8 cellular contexts compared by ENCODE assay signal in genomic region chr1:26827205-26827604, GRCh38. TPM values are rescaled to one million over a fixed set of nuclear protein-coding genes. Genes with fewer than 3 reads are reported as not detected.
DNase-seq lines count a peak whose midpoint lies in the region; ATAC-seq and TF ChIP-seq lines count a peak whose summit lies in the region.

No MANE protein-coding gene starts in this region.

- intact Hi-C loops in activated B cell treated with CpG ODN at 0.5 μM for 24 hours (cut with micrococcal nuclease) (no loop called here), heart right ventricle (cut with DNase I) (no loop called here), gastrocnemius medialis (cut with DNase I; ENCODE audit: low total_unique reads) (loop anchor here (2.0 kb wide), 1 partner anchor 38 kb away; no protein-coding TSS in a partner anchor)

- H3K4me3 Mint-ChIP-seq in GM23338 (peak overlapping the region; percentile 82), activated B cell treated with CpG ODN at 0.5 μM for 24 hours (peak overlapping the region; percentile 86)

- H3K4me1 Mint-ChIP-seq in GM23338 (peaks cover 35% of the 10 kb centered on the region), activated B cell treated with CpG ODN at 0.5 μM for 24 hours (peaks cover 52% of the 10 kb centered on the region)

- H2AFZ ChIP-seq in GM23338 = no peak overlapping the region

- peaks cover 20% of the 10 kb centered on the region for H3K4me1 ChIP-seq in GM23338 (ENCODE audit: insufficient read depth)
- H3K4me1 ChIP-seq in heart right ventricle = peaks cover 12 to 50% (median 36%) of the 10 kb centered on the region in 9 donors
- H3K4me1 ChIP-seq in gastrocnemius medialis = peaks cover 20 to 26% of the 10 kb centered on the region in 2 donors

- in situ Hi-C loops in gastrocnemius medialis (cut with MboI; ENCODE audit: low sequenced_read_pairs in 4 of 4) = no loop called here

- H3K27me3 ChIP-seq in GM23338 (ENCODE audit: insufficient read depth) (peaks cover 3% of the 10 kb centered on the region; the same call in 1 of the 2 replicates), heart right ventricle (no peaks in the 10 kb centered on the region), gastrocnemius medialis (no peaks in the 10 kb centered on the region)

- H3K9me3 ChIP-seq in heart right ventricle (no peaks in the 10 kb centered on the region), gastrocnemius medialis (no peaks in the 10 kb centered on the region)

- POLR2A ChIA-PET in activated B cell treated with CpG ODN at 0.5 μM for 24 hours (lab: Charles Lee) = no interaction called here

- H3K9me3 Mint-ChIP-seq in GM23338 (peaks cover 3% of the 10 kb centered on the region; the same call in 2 of the 3 replicates), activated B cell treated with CpG ODN at 0.5 μM for 24 hours (no peaks in the 10 kb centered on the region)

- TF ChIP-seq CTCF in GM23338 (conservative IDR thresholded peaks at IDR 0.05; ENCODE audit: low read depth in 2 of 2) = no peak
- TF ChIP-seq CTCF in activated B cell treated with CpG ODN at 0.5 μM for 24 hours (IDR thresholded peaks at IDR 0.05) = no peak
- no peak for TF ChIP-seq CTCF in heart right ventricle (IDR thresholded peaks at IDR 0.05)
- TF ChIP-seq CTCF in gastrocnemius medialis (IDR thresholded peaks at IDR 0.05 in 4 of 5, conservative IDR thresholded peaks at IDR 0.05 in 1 of 5) = no peak

- no peak for DNase-seq in GM23338 (ENCODE audit: low spot score)
- no peak for DNase-seq in activated B cell treated with CpG ODN at 0.5 μM for 24 hours
- DNase-seq in heart right ventricle = no peak
- DNase-seq in gastrocnemius medialis = no peak
- no peak for DNase-seq in NCI-H1105 (lab: John Stamatoyannopoulos, UW)
- DNase-seq in cerebellum (ENCODE audit: low spot score) = no peak
- DNase-seq in activated CD4-positive, CD25-positive, alpha-beta regulatory T cell treated with anti-CD3 and anti-CD28 coated beads, Interleukin-2, amount 50 U/mL, for 72 hours = no peak

- H3K36me3 ChIP-seq in GM23338 (ENCODE audit: insufficient read depth) (no peaks in the 10 kb centered on the region), heart right ventricle (peaks cover 0 to 23% (median under 1%) of the 10 kb centered on the region in 9 donors), gastrocnemius medialis (peaks cover 0 to under 1% of the 10 kb centered on the region in 2 donors)

- no peak for TF ChIP-seq POLR2A in gastrocnemius medialis (IDR thresholded peaks at IDR 0.05)

- ATAC-seq in GM23338 = no peak
- ATAC-seq in activated B cell treated with CpG ODN at 0.5 μM for 24 hours (ENCODE audit: low read depth) = no peak
- peak in 2 of 8 donors; percentile 2 to 27 for ATAC-seq in heart right ventricle
- no peak for ATAC-seq in gastrocnemius medialis
- no peak for ATAC-seq in GM21447 (IDR thresholded peaks at IDR 0.05; ENCODE audit: unreplicated experiment)

- H3K79me2 ChIP-seq in GM23338 (replicated peaks; ENCODE audit: insufficient read depth) = peaks cover 4% of the 10 kb centered on the region; the same call in 1 of the 2 replicates

- H4K20me1 ChIP-seq in GM23338 (replicated peaks; ENCODE audit: insufficient read depth) = no peaks in the 10 kb centered on the region; the same call in 1 of the 2 replicates

- CTCF ChIA-PET in activated B cell treated with CpG ODN at 0.5 μM for 24 hours (lab: Charles Lee) = interaction anchor here (1.3 kb wide), 1 partner anchor 17 kb away, joined by 4 read pairs; no protein-coding TSS in a partner anchor

- H3K36me3 Mint-ChIP-seq in GM23338 (ENCODE audit: low read depth) = peaks cover 4% of the 10 kb centered on the region; the same call in 2 of the 3 replicates
- peaks cover 20% of the 10 kb centered on the region for H3K36me3 Mint-ChIP-seq in activated B cell treated with CpG ODN at 0.5 μM for 24 hours (ENCODE audit: low read depth)

- 9 to 10% methylated on average over 9 to 10 of the region's 10 CpGs for WGBS in heart right ventricle, 2 donors

- H3K4me3 ChIP-seq in GM23338 (peak overlapping the region; percentile 64), heart right ventricle (peak overlapping the region; percentile 66 to 93 (median 73)), gastrocnemius medialis (peak overlapping the region; percentile 71 to 94 (median 74))

- H3K27ac ChIP-seq in GM23338 (ENCODE audit: low read depth) (no peak overlapping the region), heart right ventricle (peak overlapping the region in 9 of 10 donors; percentile 17 to 90 (median 80)), gastrocnemius medialis (peak overlapping the region; percentile 78 to 83 (median 81))

- H3F3A ChIP-seq in GM23338 (replicated peaks; ENCODE audit: low read depth) = peaks cover 3% of the 10 kb centered on the region; the same call in 1 of the 2 replicates

- H3K27ac Mint-ChIP-seq in GM23338 = no peak overlapping the region
- H3K27ac Mint-ChIP-seq in activated B cell treated with CpG ODN at 0.5 μM for 24 hours = peak overlapping the region; percentile 80

- H3K27me3 Mint-ChIP-seq in GM23338 (ENCODE audit: insufficient read depth, low read depth, poor library complexity) (peaks cover 21% of the 10 kb centered on the region), activated B cell treated with CpG ODN at 0.5 μM for 24 hours (no peaks in the 10 kb centered on the region)

- H3K4me2 ChIP-seq in GM23338 = peak overlapping the region; percentile 80

- no peaks in the 10 kb centered on the region for H3K9me2 ChIP-seq in GM23338 (ENCODE audit: insufficient read depth)

TF ChIP-seq in GM23338, 12 proteins besides CTCF, POLR2A, EP300 and RAD21 (continues in another document):
- TF ChIP-seq STAT1 (IDR thresholded peaks at IDR 0.05; ENCODE audit: unreplicated experiment) (no peak), EZH2phosphoT487 (IDR thresholded peaks at IDR 0.05; ENCODE audit: unreplicated experiment) (no peak), ZNF114 (CRISPR knock-in tag; IDR thresholded peaks at IDR 0.05) (no peak), JUNB (IDR thresholded peaks at IDR 0.05; ENCODE audit: unreplicated experiment) (no peak), POLR2AphosphoS5 (IDR thresholded peaks at IDR 0.05; ENCODE audit: low read depth) (no peak), EZH2 (IDR thresholded peaks at IDR 0.05; ENCODE audit: low read depth, unreplicated experiment) (no peak), REST (IDR thresholded peaks at IDR 0.05; ENCODE audit: unreplicated experiment) (no peak), ZNF331 (CRISPR knock-in tag; IDR thresholded peaks at IDR 0.05; ENCODE audit: low read depth) (no peak), CREB1 (CRISPR knock-in tag; IDR thresholded peaks at IDR 0.05; ENCODE audit: low read depth) (no peak)

RNA-seq across cellular contexts. Expression of gene ZDHHC18, which starts 0.7 kb away (rescaled TPM):
- total RNA-seq in GM23338 (2014; rRNA removed; shearing (Covaris generic)) = 15.5 and 26.8 TPM in 2 replicates
- 5.6 and 6.3 TPM in 2 replicates for polyA plus RNA-seq in GM23338 (2016; fragmentation: Nextera tagmentation; extraction: Ambion mirVana)
- 27.1 and 30.3 TPM in 2 replicates for total RNA-seq in activated B cell treated with CpG ODN at 0.5 μM for 24 hours
- total RNA-seq in heart right ventricle = 10 to 100 TPM in 8 of 10 donors, 1 to 10 TPM in 2; 7.4 to 19.1 (median 11.8) TPM
- polyA plus RNA-seq in heart right ventricle = 10 to 100 TPM in 1 of 2 donors, 1 to 10 TPM in 1; 9.9 to 12.8 TPM
- total RNA-seq in gastrocnemius medialis = 10 to 100 TPM in 3 of 4 donors, 1 to 10 TPM in 1; 8.1 to 16.3 (median 12.5) TPM
- total RNA-seq in cerebellum = 8.4 TPM

RNA-seq across cellular contexts. Expression of gene SFN, which starts 35.7 kb away (rescaled TPM):
- 2.6 and 4.1 TPM in 2 replicates for total RNA-seq in GM23338 (2014; rRNA removed; shearing (Covaris generic))
- polyA plus RNA-seq in GM23338 (2016; fragmentation: Nextera tagmentation; extraction: Ambion mirVana) = 1.8 and 3.6 TPM in 2 replicates
- 0.22 and 0.29 TPM in 2 replicates for total RNA-seq in activated B cell treated with CpG ODN at 0.5 μM for 24 hours
- total RNA-seq in heart right ventricle = under 1 TPM in 1 of 10 donors, not detected in 9; 0.19 TPM
- polyA plus RNA-seq in heart right ventricle = under 1 TPM in 1 of 2 donors, not detected in 1; 0.42 TPM
- 1 to 10 TPM in 1 of 4 donors, under 1 TPM in 1, not detected in 2; 0.36 to 1.5 TPM for total RNA-seq in gastrocnemius medialis
- not detected for total RNA-seq in cerebellum

RNA-seq across cellular contexts. Expression of gene PIGV, which starts 39.5 kb away (rescaled TPM):
- 11.7 and 12.6 TPM in 2 replicates for total RNA-seq in GM23338 (2014; rRNA removed; shearing (Covaris generic))
- polyA plus RNA-seq in GM23338 (2016; fragmentation: Nextera tagmentation; extraction: Ambion mirVana) (3.8 and 4.5 TPM in 2 replicates), heart right ventricle (1 to 10 TPM; 2.9 to 3.4 TPM)
- total RNA-seq in activated B cell treated with CpG ODN at 0.5 μM for 24 hours (29.6 and 35.4 TPM in 2 replicates), heart right ventricle (1 to 10 TPM; 2.7 to 7.5 (median 4.6) TPM), gastrocnemius medialis (10 to 100 TPM in 1 of 4 donors, 1 to 10 TPM in 3; 2.9 to 16.0 (median 5.8) TPM), cerebellum (6.5 TPM)
